ENCODE assay signal across 23 cellular contexts in the genomic region with DNA sequence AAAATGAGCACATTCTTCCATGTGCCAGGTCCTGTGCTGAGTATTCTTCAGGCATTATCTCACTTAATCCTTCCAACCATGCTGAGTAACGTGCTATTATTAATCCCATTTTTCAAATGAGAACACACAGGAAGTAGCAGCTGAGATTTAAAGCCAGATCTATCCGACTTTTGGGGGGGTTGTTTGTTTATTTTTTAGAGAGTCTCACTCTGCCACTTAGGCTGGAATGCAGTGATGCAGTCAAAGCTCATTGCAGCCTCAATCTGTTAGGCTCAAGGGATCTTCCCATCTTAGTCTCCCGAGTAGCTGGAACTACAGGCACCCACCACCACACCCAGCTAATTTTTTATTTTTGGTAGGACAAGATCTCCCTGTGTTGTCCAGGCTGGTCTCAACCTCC.
"Had no signal": no experiment of that assay in that cellular context is flagged by ENCODE, and none has a peak within 500 bp of the region (broad histone marks: within the 10 kb centered on the region; RNA-seq: fewer than 3 reads in every experiment).

No MANE protein-coding gene starts in this region.

- H2AFZ ChIP-seq: hepatocyte, parathyroid adenoma had no signal

- H3K4me3 ChIP-seq: hepatocyte, lung, prostate gland, right lobe of liver, spleen, testis, tibial nerve, upper lobe of right lung, vagina had no signal

- DNase-seq: effector CD4-positive, alpha-beta T cell; endodermal cell; foreskin melanocyte; head of caudate nucleus; left colon; left ventricle myocardium superior; mesendoderm; naive B cell; right lobe of liver; spleen; stimulated activated CD4-positive, alpha-beta T cell treated with anti-CD3 and anti-CD28 coated beads, Interleukin-15, amount 100 ng/mL, for 24 hours; stimulated activated CD4-positive, alpha-beta T cell treated with anti-CD3 and anti-CD28 coated beads, Interleukin-1b, Interleukin-23, amount 100 ng/mL, for 48 hours; stimulated activated CD4-positive, alpha-beta T cell treated with anti-CD3 and anti-CD28 coated beads, Interleukin-4, amount 100 ng/mL, for 4 hours; stimulated activated naive B cell treated with anti-CD40 and anti-IgM and Interleukin-4, amounts not matched to agents 10 μg/mL and 1 μg/mL and 100 μg/mL, for 72 hours; stimulated activated naive CD8-positive, alpha-beta T cell treated with anti-CD3 and anti-CD28 coated beads, Interleukin-15, amount 100 ng/mL, for 72 hours; testis; upper lobe of right lung had no signal

- H3K36me3 ChIP-seq: prostate gland, right lobe of liver, spleen, tibial nerve, upper lobe of right lung, vagina had no signal

- H3K4me2 ChIP-seq: hepatocyte had no signal

- H3K27me3 ChIP-seq: hepatocyte, right lobe of liver, testis, tibial nerve, upper lobe of right lung, vagina had no signal

- ATAC-seq: left colon; left ventricle myocardium superior; right lobe of liver; stimulated activated naive B cell treated with anti-CD40 and anti-IgM and Interleukin-4, amounts not matched to agents 10 μg/mL and 1 μg/mL and 100 μg/mL, for 72 hours; stimulated activated naive CD8-positive, alpha-beta T cell treated with anti-CD3 and anti-CD28 coated beads, Interleukin-15, amount 100 ng/mL, for 72 hours; upper lobe of right lung had no signal

- H3K9me3 ChIP-seq: prostate gland, right lobe of liver, spleen, testis, tibial nerve, upper lobe of right lung, vagina had no signal

- H3K9ac ChIP-seq: parathyroid adenoma had no signal

- H3K4me1 ChIP-seq: prostate gland had no signal

- H3K27ac ChIP-seq: hepatocyte, parathyroid adenoma, prostate gland, right lobe of liver, spleen, testis, tibial nerve, upper lobe of right lung, vagina had no signal
